ENCODE assay signal across 8 cellular contexts in genomic region chr9:33076031-33076359, GRCh38. TPM values are rescaled to one million over a fixed set of nuclear protein-coding genes. Genes with fewer than 3 reads are reported as not detected.
A peak's percentile ranks its signal among the peaks of the same experiment; 100 is the strongest.
DNase-seq lines count a peak whose midpoint lies in the region; ATAC-seq, FAIRE-seq and TF ChIP-seq lines count a peak whose summit lies in the region.

No MANE protein-coding gene starts in this region.

- H3K4me2 ChIP-seq in BLaER1: peak overlapping the region; percentile 97
- peak overlapping the region; percentile 97 for H3K4me2 ChIP-seq in astrocyte (ENCODE audit: low read length)

- peak; percentile 24 for DNase-seq in astrocyte (ENCODE audit: low read depth)
- no peak for DNase-seq in left colon
- DNase-seq in foreskin melanocyte: no peak

- intact Hi-C loops in left colon (cut with DNase I, micrococcal nuclease): no loop called here

- H3K9ac ChIP-seq in BLaER1: peak overlapping the region; percentile 93
- H3K9ac ChIP-seq in astrocyte (ENCODE audit: low read length): peak overlapping the region; percentile 99

- H3K9me3 Mint-ChIP-seq in astrocyte (ENCODE audit: unreplicated experiment): no peaks in the 10 kb centered on the region

- peak overlapping the region; percentile 87 for H3K27ac ChIP-seq in BLaER1
- H3K27ac ChIP-seq in astrocyte (ENCODE audit: low read depth, low read length): peak overlapping the region; percentile 97
- H3K27ac ChIP-seq in temporal lobe (ENCODE audit: low read depth, low read length): peak overlapping the region; percentile 87

- peaks cover 50% of the 10 kb centered on the region for H3K79me2 ChIP-seq in astrocyte (ENCODE audit: insufficient read depth, low read length)

- H3K27ac Mint-ChIP-seq in astrocyte (ENCODE audit: unreplicated experiment): peak overlapping the region; percentile 99

- H4K20me1 ChIP-seq in BLaER1: peaks cover 54% of the 10 kb centered on the region
- peaks cover 16% of the 10 kb centered on the region for H4K20me1 ChIP-seq in astrocyte (ENCODE audit: insufficient read depth, low read length)

- peak; percentile 5 for ATAC-seq in HG03025 (IDR thresholded peaks at IDR 0.05; ENCODE audit: low FRiP score, unreplicated experiment)
- peak; percentile 22 for ATAC-seq in left colon
- ATAC-seq in HG03280 (IDR thresholded peaks at IDR 0.05; ENCODE audit: unreplicated experiment): no peak
- no peak for ATAC-seq in GM18858 (IDR thresholded peaks at IDR 0.05; ENCODE audit: unreplicated experiment)

- H3K36me3 ChIP-seq in BLaER1: peaks cover 40% of the 10 kb centered on the region
- H3K36me3 ChIP-seq in astrocyte (ENCODE audit: insufficient read depth, low read length): peaks cover 7% of the 10 kb centered on the region

- no peaks in the 10 kb centered on the region for H3K27me3 ChIP-seq in BLaER1
- no peaks in the 10 kb centered on the region for H3K27me3 ChIP-seq in astrocyte (ENCODE audit: insufficient read depth, low read length)

- peaks cover 8% of the 10 kb centered on the region for H3K36me3 Mint-ChIP-seq in astrocyte (ENCODE audit: low read depth, unreplicated experiment)

- H3K27me3 Mint-ChIP-seq in astrocyte (ENCODE audit: low read depth, unreplicated experiment): no peaks in the 10 kb centered on the region

- peak overlapping the region; percentile 93 for H2AFZ ChIP-seq in astrocyte (ENCODE audit: low read depth, low read length)

- H3K4me3 Mint-ChIP-seq in astrocyte (ENCODE audit: unreplicated experiment): peak overlapping the region; percentile 99

- FAIRE-seq in astrocyte (lab: Jason Lieb, UNC): no peak

- TF ChIP-seq CTCF in astrocyte (IDR thresholded peaks at IDR 0.05; ENCODE audit: insufficient read depth, low read depth, low read length): no peak

- H3K9me3 ChIP-seq in BLaER1 (no peaks in the 10 kb centered on the region), astrocyte (ENCODE audit: insufficient read depth, low read depth, low read length) (no peaks in the 10 kb centered on the region)

- H3K4me3 ChIP-seq in BLaER1 (peak overlapping the region; percentile 84), astrocyte (ENCODE audit: insufficient read depth, low read depth, low read length) (peak overlapping the region; percentile 92)

- peaks cover 3% of the 10 kb centered on the region for H3K4me1 Mint-ChIP-seq in astrocyte (ENCODE audit: low read depth, unreplicated experiment)

- H3K4me1 ChIP-seq in BLaER1: peaks cover 32% of the 10 kb centered on the region
- peaks cover 7% of the 10 kb centered on the region for H3K4me1 ChIP-seq in astrocyte (ENCODE audit: insufficient read depth, low read length)

RNA-seq across cellular contexts. Expression of gene SMU1, which starts 0.5 kb away (rescaled TPM):
- total RNA-seq in astrocyte (21.5 and 22.9 TPM in 2 replicates), left colon (10 to 100 TPM; 15.3 to 16.6 TPM), temporal lobe (29.3 TPM)

RNA-seq across cellular contexts. Expression of gene DNAJA1, which starts 50.9 kb away (rescaled TPM):
- total RNA-seq in astrocyte (256 and 277 TPM in 2 replicates), left colon (10 to 100 TPM; 56.7 to 75.9 TPM), temporal lobe (232 TPM)

Comparison
In these comparisons a context has a peak if more than half of its experiments do, and no peak if none do; other contexts are left out.
1. ATAC-seq: peak in HG03025 (single experiment) and left colon (single experiment); none in HG03280 (single experiment) and GM18858 (single experiment).
2. Peak in every context shown above with its lines, with median percentiles within 50 percentile points of each other: H3K27ac ChIP-seq.